Comparison of ENCODE assay signal across 25 cellular contexts in the genomic region with DNA sequence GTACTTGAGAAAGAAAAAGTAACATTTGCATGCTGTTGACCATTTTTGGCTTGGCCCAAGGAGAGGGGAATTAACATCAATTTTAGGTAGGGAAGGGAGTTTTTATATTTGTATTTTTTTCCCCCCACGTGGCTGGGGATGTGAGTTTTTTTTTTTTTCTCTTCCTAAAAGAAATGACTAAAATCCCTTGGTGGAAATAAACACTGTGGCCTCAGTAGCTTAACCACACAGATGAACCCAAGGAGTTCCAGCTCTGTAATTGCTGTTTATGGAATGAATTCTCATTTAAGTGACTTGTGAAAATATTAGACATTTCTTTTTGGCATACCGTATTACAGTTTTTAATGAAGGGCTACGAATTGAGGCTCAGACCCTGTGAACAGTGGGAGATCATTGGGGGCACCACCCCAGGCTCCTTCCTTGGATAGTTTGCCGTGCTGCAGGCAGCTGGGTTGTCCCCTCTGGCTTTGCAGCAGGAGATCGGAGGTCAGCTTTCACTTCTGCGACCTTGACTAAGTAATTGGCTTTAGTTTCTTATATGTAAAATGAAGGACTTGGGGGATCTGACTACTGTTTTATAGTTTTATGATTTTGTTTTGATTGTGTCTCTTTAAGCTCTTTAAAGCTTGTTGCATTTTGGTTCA.
A peak's percentile ranks its signal among the peaks of the same experiment; 100 is the strongest.
DNase-seq lines count a peak whose midpoint lies in the region; ATAC-seq and TF ChIP-seq lines count a peak whose summit lies in the region.
"Had no signal": no experiment of that assay in that cellular context is flagged by ENCODE, and none has a peak within 500 bp of the region (broad histone marks: within the 10 kb centered on the region; RNA-seq: fewer than 3 reads in every experiment).

No MANE protein-coding gene starts in this region.

- no peaks in the 10 kb centered on the region for H3K79me2 ChIP-seq in GM23338 (replicated peaks; ENCODE audit: insufficient read depth)

- H3K27ac Mint-ChIP-seq in GM23338 (peak overlapping the region; percentile 42; the same call in 1 of the 2 replicates), chondrocyte (ENCODE audit: unreplicated experiment) (peak overlapping the region; percentile 77)
- no peak overlapping the region for H3K27ac Mint-ChIP-seq in activated naive CD4-positive, alpha-beta T cell treated with anti-CD3 and anti-CD28 coated beads for 36 hours
- H3K27ac Mint-ChIP-seq: activated CD8-positive, alpha-beta T cell treated with anti-CD3 and anti-CD28 coated beads for 36 hours; activated naive CD8-positive, alpha-beta T cell; memory B cell; progenitor cell of endocrine pancreas; T-cell had no signal

- H3K18ac ChIP-seq in mesenchymal stem cell (ENCODE audit: low read depth in 1 of 2, low read length in 2 of 2), result peak overlapping the region in 1 of 2 experiments; percentile 49

- no peak overlapping the region for H2BK12ac ChIP-seq in mesenchymal stem cell (ENCODE audit: low read length in 2 of 2)

- no peaks in the 10 kb centered on the region for H3K9me2 ChIP-seq in GM23338 (ENCODE audit: insufficient read depth)

- no peak overlapping the region for H2BK5ac ChIP-seq in mesenchymal stem cell (ENCODE audit: low read depth, low read length, poor library complexity, severe bottlenecking)

- ATAC-seq in GM23338 (no peak), GM21619 (IDR thresholded peaks at IDR 0.05; ENCODE audit: unreplicated experiment) (no peak), HG03025 (IDR thresholded peaks at IDR 0.05; ENCODE audit: low FRiP score, unreplicated experiment) (no peak)
- ATAC-seq: activated CD8-positive, alpha-beta T cell treated with anti-CD3 and anti-CD28 coated beads for 36 hours; T-cell had no signal

- peaks cover 2% of the 10 kb centered on the region for H3K27me3 Mint-ChIP-seq in GM23338 (ENCODE audit: insufficient read depth, low read depth, poor library complexity)
- H3K27me3 Mint-ChIP-seq in chondrocyte (ENCODE audit: low read depth), result no peaks in the 10 kb centered on the region
- no peaks in the 10 kb centered on the region for H3K27me3 Mint-ChIP-seq in activated naive CD4-positive, alpha-beta T cell treated with anti-CD3 and anti-CD28 coated beads for 36 hours (ENCODE audit: low read depth)
- H3K27me3 Mint-ChIP-seq: activated CD8-positive, alpha-beta T cell treated with anti-CD3 and anti-CD28 coated beads for 36 hours; activated naive CD8-positive, alpha-beta T cell; progenitor cell of endocrine pancreas; T-cell had no signal

- no peaks in the 10 kb centered on the region for H4K20me1 ChIP-seq in GM23338 (replicated peaks; ENCODE audit: insufficient read depth)
- H4K20me1 ChIP-seq: BLaER1 had no signal

- H3K4me1 Mint-ChIP-seq in GM23338 (peaks cover 16% of the 10 kb centered on the region), chondrocyte (ENCODE audit: low read depth) (peaks cover 14% of the 10 kb centered on the region)
- no peaks in the 10 kb centered on the region for H3K4me1 Mint-ChIP-seq in activated naive CD4-positive, alpha-beta T cell treated with anti-CD3 and anti-CD28 coated beads for 36 hours (ENCODE audit: low read depth)
- H3K4me1 Mint-ChIP-seq: memory B cell, T-cell had no signal

- H3K27me3 ChIP-seq in GM23338 (ENCODE audit: insufficient read depth) (no peaks in the 10 kb centered on the region), mesenchymal stem cell (ENCODE audit: control insufficient read depth in 1 of 2, insufficient read depth in 1 of 2, low read length in 2 of 2) (no peaks in the 10 kb centered on the region), stomach (no peaks in the 10 kb centered on the region)
- H3K27me3 ChIP-seq: BLaER1, cardiac muscle cell, SJSA1 had no signal

- H3K4me1 ChIP-seq in GM23338 (ENCODE audit: insufficient read depth) (peaks cover 33% of the 10 kb centered on the region), mesenchymal stem cell (ENCODE audit: control insufficient read depth, insufficient read depth, low read depth, low read length) (peaks cover 3% of the 10 kb centered on the region), stomach (peaks cover 0 to 43% (median 19%) of the 10 kb centered on the region in 4 donors)

- no peak overlapping the region for H2AFZ ChIP-seq in GM23338
- H2AFZ ChIP-seq in mesenchymal stem cell (ENCODE audit: low read depth, low read length), result no peak overlapping the region

- H3K14ac ChIP-seq in mesenchymal stem cell (ENCODE audit: low read length in 2 of 2), result no peak overlapping the region

- no peak overlapping the region for H3K4ac ChIP-seq in mesenchymal stem cell (ENCODE audit: low read depth in 1 of 2, low read length in 2 of 2)

- no peak overlapping the region for H3K23ac ChIP-seq in mesenchymal stem cell (ENCODE audit: low read length in 2 of 2)

- TF ChIP-seq CTCF in GM23338 (conservative IDR thresholded peaks at IDR 0.05; ENCODE audit: low read depth in 2 of 2), result no peak
- no peak for TF ChIP-seq CTCF in chondrocyte (IDR thresholded peaks at IDR 0.05)
- TF ChIP-seq CTCF in stomach (IDR thresholded peaks at IDR 0.05), result no peak

- H3K27ac ChIP-seq in GM23338 (ENCODE audit: low read depth) (no peak overlapping the region), mesenchymal stem cell (ENCODE audit: low read length, poor library complexity, severe bottlenecking) (no peak overlapping the region), stomach (peak overlapping the region; percentile 5 to 60 (median 36))
- H3K27ac ChIP-seq: BLaER1, cardiac muscle cell, SJSA1 had no signal

- no peak overlapping the region for H2BK15ac ChIP-seq in mesenchymal stem cell (ENCODE audit: low read depth, poor library complexity, severe bottlenecking)

- H3K36me3 Mint-ChIP-seq in GM23338 (ENCODE audit: low read depth), result peaks cover 7% of the 10 kb centered on the region; the same call in 2 of the 3 replicates
- peaks cover 17% of the 10 kb centered on the region for H3K36me3 Mint-ChIP-seq in chondrocyte (ENCODE audit: low read depth)
- H3K36me3 Mint-ChIP-seq in activated naive CD4-positive, alpha-beta T cell treated with anti-CD3 and anti-CD28 coated beads for 36 hours (ENCODE audit: low read depth), result peaks cover 5% of the 10 kb centered on the region
- H3K36me3 Mint-ChIP-seq: memory B cell had no signal

- no peak overlapping the region for H2AK5ac ChIP-seq in mesenchymal stem cell (ENCODE audit: low read length, severe bottlenecking)

- no peak for TF ChIP-seq EP300 in stomach (IDR thresholded peaks at IDR 0.05)

- TF ChIP-seq POLR2A in stomach (IDR thresholded peaks at IDR 0.05), result no peak

- H2BK120ac ChIP-seq in mesenchymal stem cell (ENCODE audit: low read depth, low read length), result no peak overlapping the region

- peak overlapping the region; percentile 16 for H4K8ac ChIP-seq in mesenchymal stem cell (ENCODE audit: low read length)

- H3K9ac ChIP-seq in mesenchymal stem cell (ENCODE audit: low read length), result peak overlapping the region; percentile 73
- H3K9ac ChIP-seq: BLaER1 had no signal

- H3K4me3 ChIP-seq in GM23338, result no peak overlapping the region
- peak overlapping the region in 1 of 2 experiments; percentile 68 for H3K4me3 ChIP-seq in mesenchymal stem cell (ENCODE audit: insufficient read depth in 1 of 2, low read depth in 1 of 2, low read length in 2 of 2)
- no peak overlapping the region for H3K4me3 ChIP-seq in stomach
- H3K4me3 ChIP-seq: BLaER1, cardiac muscle cell, HAP-1, SJSA1 had no signal

- H4K91ac ChIP-seq in mesenchymal stem cell (ENCODE audit: low read length), result no peak overlapping the region

- WGBS in mesenchymal stem cell, result 89% methylated on average over 5 of the region's 6 CpGs
- 65 to 80% (median 68%) methylated on average over 6 of the region's 6 CpGs for WGBS in stomach, 5 donors

- H3K4me3 Mint-ChIP-seq in GM23338 (no peak overlapping the region), chondrocyte (ENCODE audit: unreplicated experiment) (peak overlapping the region; percentile 42)
- H3K4me3 Mint-ChIP-seq in activated naive CD4-positive, alpha-beta T cell treated with anti-CD3 and anti-CD28 coated beads for 36 hours, result no peak overlapping the region
- H3K4me3 Mint-ChIP-seq: activated CD8-positive, alpha-beta T cell treated with anti-CD3 and anti-CD28 coated beads for 36 hours; activated naive CD8-positive, alpha-beta T cell; memory B cell; T-cell had no signal

- no peaks in the 10 kb centered on the region for H3K9me3 ChIP-seq in mesenchymal stem cell (ENCODE audit: control insufficient read depth, low read length)
- no peaks in the 10 kb centered on the region for H3K9me3 ChIP-seq in stomach
- H3K9me3 ChIP-seq: HAP-1, SJSA1 had no signal

- DNase-seq in GM23338 (ENCODE audit: low spot score), result no peak
- no peak for DNase-seq in chondrocyte (ENCODE audit: low spot score)
- peak; percentile 47 for DNase-seq in mesenchymal stem cell
- DNase-seq in stomach, result no peak
- DNase-seq in activated naive CD4-positive, alpha-beta T cell treated with anti-CD3 and anti-CD28 coated beads for 36 hours, result no peak
- no peak for DNase-seq in NCI-H1436 (lab: John Stamatoyannopoulos, UW)
- DNase-seq: activated CD8-positive, alpha-beta T cell treated with anti-CD3 and anti-CD28 coated beads for 36 hours; aorta; GDM1; KG1; MM.1S; NCI-H1417; NCI-H2081 treated with DMSO at 0.1 percent for 48 hours; NCI-H748 treated with DMSO at 0.1 percent for 48 hours; stimulated activated CD4-positive, alpha-beta T cell treated with anti-CD3 and anti-CD28 coated beads, Interleukin-2, amount 100 ng/mL, for 24 hours; T-cell had no signal

- CTCF ChIA-PET in activated naive CD4-positive, alpha-beta T cell treated with anti-CD3 and anti-CD28 coated beads for 36 hours (lab: Charles Lee), result interaction anchor here (0.5 to 2.3 kb wide), 2 partner anchors 19 to 97 kb away, joined by 4 to 7 read pairs; no protein-coding TSS in a partner anchor

- H3K36me3 ChIP-seq in GM23338 (ENCODE audit: insufficient read depth), result no peaks in the 10 kb centered on the region
- peaks cover 3 to 17% of the 10 kb centered on the region in 2 experiments for H3K36me3 ChIP-seq in mesenchymal stem cell (ENCODE audit: control insufficient read depth in 1 of 2, insufficient read depth in 2 of 2, low read depth in 1 of 2, low read length in 2 of 2)
- peaks cover 3 to 20% (median 9%) of the 10 kb centered on the region in 4 donors for H3K36me3 ChIP-seq in stomach
- H3K36me3 ChIP-seq: cardiac muscle cell had no signal

- H3K4me2 ChIP-seq in GM23338 (no peak overlapping the region), mesenchymal stem cell (ENCODE audit: low read length, poor library complexity, severe bottlenecking) (no peak overlapping the region)
- H3K4me2 ChIP-seq: BLaER1 had no signal

- intact Hi-C loops in stomach (cut with DNase I; ENCODE audit: low total_unique reads), result no loop called here
- intact Hi-C loops in activated naive CD4-positive, alpha-beta T cell treated with anti-CD3 and anti-CD28 coated beads for 36 hours (cut with micrococcal nuclease), result no loop called here

- H3K9me3 Mint-ChIP-seq in GM23338, result peaks cover 7% of the 10 kb centered on the region; the same call in 2 of the 3 replicates
- peaks cover 3% of the 10 kb centered on the region for H3K9me3 Mint-ChIP-seq in chondrocyte (ENCODE audit: low read depth)
- H3K9me3 Mint-ChIP-seq in activated naive CD4-positive, alpha-beta T cell treated with anti-CD3 and anti-CD28 coated beads for 36 hours, result no peaks in the 10 kb centered on the region
- H3K9me3 Mint-ChIP-seq: memory B cell, T-cell had no signal

- peaks cover 40% of the 10 kb centered on the region for H3K79me1 ChIP-seq in mesenchymal stem cell (replicated peaks; ENCODE audit: low read length, poor library complexity, severe bottlenecking)

- no peaks in the 10 kb centered on the region for H3F3A ChIP-seq in GM23338 (replicated peaks; ENCODE audit: low read depth)

TF ChIP-seq in GM23338, 12 proteins besides CTCF, POLR2A, EP300 and RAD21 (continues in another document):
- no peak for TF ChIP-seq ZNF331 (CRISPR knock-in tag; IDR thresholded peaks at IDR 0.05; ENCODE audit: low read depth)

Comparison
In these comparisons a context has a peak if more than half of its experiments do, and no peak if none do; other contexts are left out.
1. H3K27ac ChIP-seq: peak in stomach (5 of 5); none in GM23338 (single experiment) and mesenchymal stem cell (single experiment).